Comparison of ENCODE assay signal across 34 cellular contexts in the genomic region with DNA sequence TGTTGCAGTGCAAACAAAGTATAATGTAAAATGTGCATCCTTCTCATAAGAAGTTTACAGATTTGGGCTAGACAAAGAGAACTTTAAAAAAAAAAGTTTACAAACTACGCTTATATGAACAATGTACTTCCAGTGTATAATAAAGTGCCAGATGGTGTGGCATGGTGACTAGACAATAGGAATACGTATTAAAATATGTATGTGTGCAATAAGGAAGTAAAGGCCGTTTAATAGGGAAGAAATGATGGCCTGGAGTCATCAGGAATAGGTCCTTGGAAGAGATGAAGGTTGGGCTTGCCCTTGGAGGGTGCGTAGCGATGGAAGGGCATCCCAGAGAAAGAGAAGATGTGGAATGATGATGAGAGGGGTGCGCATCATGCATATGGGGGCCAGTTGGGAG.
"Had no signal": no experiment of that assay in that cellular context is flagged by ENCODE, and none has a peak within 500 bp of the region (broad histone marks: within the 10 kb centered on the region; RNA-seq: fewer than 3 reads in every experiment).

No MANE protein-coding gene starts in this region.

- ATAC-seq: Panc1, Right ventricle myocardium inferior, SK-N-SH treated with all-trans-retinoic acid at 6 μM for 48 hours had no signal

- H3K27ac ChIP-seq: KMS-11, PC-9, RWPE1, SJCRH30, SK-N-MC had no signal

- DNase-seq: Karpas-422, MG63, NCI-H1048, NCI-H1092 treated with DMSO at 0.1 percent for 48 hours, NCI-H1105 treated with DMSO at 0.1 percent for 48 hours, NCI-H1417, NCI-H1436, NCI-H146, NCI-H1694, NCI-H187, NCI-H1930, NCI-H2029 treated with DMSO at 0.1 percent for 48 hours, NCI-H2081 treated with DMSO at 0.1 percent for 48 hours, NCI-H2107, NCI-H2171, NCI-H226, NCI-H446 treated with DMSO at 0.1 percent for 48 hours, NCI-H510A, NCI-H524, NCI-H526, NCI-H69, NCI-H748 treated with DMSO at 0.1 percent for 48 hours, NCI-H82, SHP77, SIG-M5, SJCRH30 had no signal

- H3K27me3 ChIP-seq: MG63, SJCRH30 had no signal

- H3K9me3 ChIP-seq: MG63, SJCRH30 had no signal

- H3K4me3 ChIP-seq: MG63, PC-9, SJCRH30, SK-N-MC had no signal

- H3K36me3 ChIP-seq: MG63, SJCRH30 had no signal

- FAIRE-seq: RCC 7860 had no signal
